ENCODE assay signal across 1 cellular context in the genomic region with DNA sequence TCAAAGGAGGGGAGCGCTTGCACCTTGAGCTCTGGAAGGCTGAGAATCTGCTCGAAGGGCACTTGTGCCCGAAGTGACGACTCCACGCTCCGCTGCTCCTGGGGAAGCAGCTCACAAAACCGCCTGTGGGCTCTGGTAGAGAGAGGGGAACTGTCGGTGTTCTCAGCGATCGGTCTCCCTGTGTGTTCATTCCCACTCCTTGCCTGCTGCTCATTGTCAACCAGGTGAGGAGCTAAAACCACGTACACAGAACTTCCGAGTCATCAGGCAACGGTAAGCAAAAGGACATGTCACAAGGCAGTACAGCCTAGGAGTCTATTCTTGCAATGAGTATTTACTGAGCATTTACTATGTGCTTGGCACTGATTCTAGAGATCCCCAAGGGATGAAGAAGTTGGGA.
TF ChIP-seq lines count a peak whose summit lies in the region.

No MANE protein-coding gene starts in this region.

TF ChIP-seq in IMR-90, 13 proteins besides CTCF, POLR2A, EP300 and RAD21 (continued from another document):
- TF ChIP-seq RFX5 (IDR thresholded peaks at IDR 0.05; ENCODE audit: low read depth, low read length) (no peak), CHD1 (IDR thresholded peaks at IDR 0.05; ENCODE audit: low read depth, low read length) (no peak), SMC3 (IDR thresholded peaks at IDR 0.05; ENCODE audit: low read depth, low read length) (no peak), MXI1 (IDR thresholded peaks at IDR 0.05; ENCODE audit: borderline replicate concordance, low read depth, low read length) (no peak), FOS (IDR thresholded peaks at IDR 0.05; ENCODE audit: low read depth, low read length) (no peak), CEBPB (IDR thresholded peaks at IDR 0.05; ENCODE audit: low read depth, low read length) (no peak)
TF ChIP-seq in IMR-90: peak in this region for 0.
